8 cellular contexts compared by ENCODE assay signal in the genomic region with DNA sequence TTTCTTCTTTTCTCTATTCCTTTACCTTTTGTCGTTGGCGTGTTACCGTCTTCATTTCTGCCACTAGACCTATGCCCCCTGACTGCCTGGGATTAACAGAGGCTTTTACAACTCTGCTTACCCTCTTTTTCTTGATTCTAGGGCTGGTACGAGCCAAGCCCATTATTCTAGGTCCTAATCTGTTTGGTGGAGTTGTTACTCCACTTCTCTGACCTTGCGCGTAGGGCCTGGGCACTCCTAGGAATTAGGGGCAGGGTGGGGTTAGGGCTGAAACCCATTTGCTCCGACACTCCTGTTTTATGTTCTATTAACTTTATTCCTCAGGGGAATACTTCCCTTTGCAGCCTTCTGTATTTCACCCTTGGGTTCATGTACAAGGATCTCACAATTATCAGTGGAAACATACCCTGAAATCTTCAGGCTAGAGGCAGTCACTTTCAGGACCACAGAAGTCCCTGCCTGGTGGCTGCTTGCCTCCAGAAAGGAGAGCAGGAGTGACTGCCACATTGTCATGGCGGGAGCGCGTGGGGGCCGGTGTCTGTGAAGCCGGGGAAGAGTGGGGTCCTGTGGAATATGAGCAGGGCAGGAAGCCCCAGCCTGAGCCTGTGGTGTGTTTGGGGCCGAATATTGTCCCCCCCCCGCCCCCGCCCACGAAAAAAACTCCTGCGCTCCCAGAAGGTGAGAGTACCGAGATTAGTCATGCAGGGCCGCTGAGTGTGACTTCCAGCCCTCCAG. TPM values are rescaled to one million over a fixed set of nuclear protein-coding genes. Genes with fewer than 3 reads are reported as not detected.
DNase-seq lines count a peak whose midpoint lies in the region; ATAC-seq lines count a peak whose summit lies in the region.

No MANE protein-coding gene starts in this region.

- no peaks in the 10 kb centered on the region for H3K36me3 Mint-ChIP-seq in activated CD4-positive, alpha-beta T cell treated with anti-CD3 and anti-CD28 coated beads for 36 hours (ENCODE audit: low read depth)
- H3K36me3 Mint-ChIP-seq in activated CD4-positive, alpha-beta memory T cell treated with anti-CD3 and anti-CD28 coated beads, Interleukin-2, amount 10 ng/mL, durations not matched to agents 7 days and 5 days (ENCODE audit: low read depth): no peaks in the 10 kb centered on the region
- no peaks in the 10 kb centered on the region for H3K36me3 Mint-ChIP-seq in stimulated activated naive B cell treated with anti-CD40 and anti-IgM and Interleukin-4, amounts not matched to agents 10 μg/mL and 1 μg/mL and 100 μg/mL, for 72 hours

- intact Hi-C loops in activated CD4-positive, alpha-beta T cell treated with anti-CD3 and anti-CD28 coated beads for 36 hours (cut with DNase I, micrococcal nuclease): no loop called here

- peak; percentile 20 for ATAC-seq in activated CD4-positive, alpha-beta T cell treated with anti-CD3 and anti-CD28 coated beads for 36 hours
- peak; percentile 4 to 9 for ATAC-seq in stimulated activated naive B cell treated with anti-CD40 and anti-IgM and Interleukin-4, amounts not matched to agents 10 μg/mL and 1 μg/mL and 100 μg/mL, for 72 hours (replicated peaks)

- CTCF ChIA-PET in activated CD4-positive, alpha-beta T cell treated with anti-CD3 and anti-CD28 coated beads for 36 hours (lab: Charles Lee): interaction anchor here (0.7 kb wide), 1 partner anchor 186 kb away, joined by 3 read pairs; no protein-coding TSS in a partner anchor
- CTCF ChIA-PET in activated CD4-positive, alpha-beta memory T cell treated with anti-CD3 and anti-CD28 coated beads, Interleukin-2, amount 10 ng/mL, durations not matched to agents 7 days and 5 days (lab: Charles Lee): interaction anchor here (2.1 kb wide), 1 partner anchor 186 kb away, joined by 5 read pairs; no protein-coding TSS in a partner anchor

- H3K9me3 Mint-ChIP-seq in activated CD4-positive, alpha-beta T cell treated with anti-CD3 and anti-CD28 coated beads for 36 hours (ENCODE audit: low read depth): no peaks in the 10 kb centered on the region
- no peaks in the 10 kb centered on the region for H3K9me3 Mint-ChIP-seq in activated CD4-positive, alpha-beta memory T cell treated with anti-CD3 and anti-CD28 coated beads, Interleukin-2, amount 10 ng/mL, durations not matched to agents 7 days and 5 days
- no peaks in the 10 kb centered on the region for H3K9me3 Mint-ChIP-seq in stimulated activated naive B cell treated with anti-CD40 and anti-IgM and Interleukin-4, amounts not matched to agents 10 μg/mL and 1 μg/mL and 100 μg/mL, for 72 hours

- H3K4me1 Mint-ChIP-seq in activated CD4-positive, alpha-beta T cell treated with anti-CD3 and anti-CD28 coated beads for 36 hours: peaks cover 13% of the 10 kb centered on the region
- H3K4me1 Mint-ChIP-seq in activated CD4-positive, alpha-beta memory T cell treated with anti-CD3 and anti-CD28 coated beads, Interleukin-2, amount 10 ng/mL, durations not matched to agents 7 days and 5 days: peaks cover 16% of the 10 kb centered on the region
- peaks cover 7 to 18% of the 10 kb centered on the region in 2 donors for H3K4me1 Mint-ChIP-seq in stimulated activated naive B cell treated with anti-CD40 and anti-IgM and Interleukin-4, amounts not matched to agents 10 μg/mL and 1 μg/mL and 100 μg/mL, for 72 hours

- H3K27ac Mint-ChIP-seq in activated CD4-positive, alpha-beta T cell treated with anti-CD3 and anti-CD28 coated beads for 36 hours: no peak overlapping the region
- no peak overlapping the region for H3K27ac Mint-ChIP-seq in activated CD4-positive, alpha-beta memory T cell treated with anti-CD3 and anti-CD28 coated beads, Interleukin-2, amount 10 ng/mL, durations not matched to agents 7 days and 5 days
- H3K27ac Mint-ChIP-seq in stimulated activated naive B cell treated with anti-CD40 and anti-IgM and Interleukin-4, amounts not matched to agents 10 μg/mL and 1 μg/mL and 100 μg/mL, for 72 hours: peak overlapping the region; percentile 94

- POLR2A ChIA-PET in activated CD4-positive, alpha-beta T cell treated with anti-CD3 and anti-CD28 coated beads for 36 hours (lab: Charles Lee): no interaction called here
- POLR2A ChIA-PET in activated CD4-positive, alpha-beta memory T cell treated with anti-CD3 and anti-CD28 coated beads, Interleukin-2, amount 10 ng/mL, durations not matched to agents 7 days and 5 days (lab: Charles Lee): interaction anchor here (0.6 to 0.7 kb wide), 2 partner anchors 8 to 49 kb away, joined by 3 read pairs; a partner anchor contains a TSS

- peak overlapping the region; percentile 67 for H3K4me3 ChIP-seq in iPS-11a (ENCODE audit: low read depth, low read length)

- no peak for DNase-seq in activated CD4-positive, alpha-beta T cell treated with anti-CD3 and anti-CD28 coated beads for 36 hours
- DNase-seq in activated CD4-positive, alpha-beta T cell treated with anti-CD3 and anti-CD28 coated beads for 4 hours: no peak
- DNase-seq in activated CD4-positive, alpha-beta memory T cell treated with anti-CD3 and anti-CD28 coated beads, Interleukin-2, amount 10 ng/mL, durations not matched to agents 7 days and 5 days: no peak
- DNase-seq in stimulated activated naive B cell treated with anti-CD40 and anti-IgM and Interleukin-4, amounts not matched to agents 10 μg/mL and 1 μg/mL and 100 μg/mL, for 72 hours: no peak
- DNase-seq in activated CD4-positive, CD25-positive, alpha-beta regulatory T cell (lab: John Stamatoyannopoulos, UW): no peak
- DNase-seq in kidney tubule cell (ENCODE audit: low spot score) (no peak), T1000 (lab: John Stamatoyannopoulos, UW) (no peak)

- H3K4me3 Mint-ChIP-seq in activated CD4-positive, alpha-beta T cell treated with anti-CD3 and anti-CD28 coated beads for 36 hours: peak overlapping the region; percentile 68
- H3K4me3 Mint-ChIP-seq in activated CD4-positive, alpha-beta memory T cell treated with anti-CD3 and anti-CD28 coated beads, Interleukin-2, amount 10 ng/mL, durations not matched to agents 7 days and 5 days: peak overlapping the region; percentile 83
- peak overlapping the region; percentile 88 to 90 for H3K4me3 Mint-ChIP-seq in stimulated activated naive B cell treated with anti-CD40 and anti-IgM and Interleukin-4, amounts not matched to agents 10 μg/mL and 1 μg/mL and 100 μg/mL, for 72 hours

- peaks cover 32% of the 10 kb centered on the region for H3K27me3 Mint-ChIP-seq in activated CD4-positive, alpha-beta T cell treated with anti-CD3 and anti-CD28 coated beads for 36 hours
- peaks cover 48% of the 10 kb centered on the region for H3K27me3 Mint-ChIP-seq in activated CD4-positive, alpha-beta memory T cell treated with anti-CD3 and anti-CD28 coated beads, Interleukin-2, amount 10 ng/mL, durations not matched to agents 7 days and 5 days
- H3K27me3 Mint-ChIP-seq in stimulated activated naive B cell treated with anti-CD40 and anti-IgM and Interleukin-4, amounts not matched to agents 10 μg/mL and 1 μg/mL and 100 μg/mL, for 72 hours: peaks cover 7 to 32% of the 10 kb centered on the region in 2 donors

RNA-seq across cellular contexts. Expression of a gene that starts 0.7 kb away (rescaled TPM):
- under 1 TPM; 0.41 to 0.76 TPM for total RNA-seq in activated CD4-positive, alpha-beta T cell treated with anti-CD3 and anti-CD28 coated beads for 36 hours
- 1 to 10 TPM; 2.2 to 2.6 TPM for total RNA-seq in activated CD4-positive, alpha-beta memory T cell treated with anti-CD3 and anti-CD28 coated beads, Interleukin-2, amount 10 ng/mL, durations not matched to agents 7 days and 5 days

RNA-seq across cellular contexts. Expression of a gene that starts 49.1 kb away (rescaled TPM):
- total RNA-seq in activated CD4-positive, alpha-beta T cell treated with anti-CD3 and anti-CD28 coated beads for 36 hours: 10 to 100 TPM; 11.3 TPM
- total RNA-seq in activated CD4-positive, alpha-beta memory T cell treated with anti-CD3 and anti-CD28 coated beads, Interleukin-2, amount 10 ng/mL, durations not matched to agents 7 days and 5 days: 10 to 100 TPM; 13.7 to 15.6 TPM
